ENCODE assay signal across 12 cellular contexts in the genomic region with DNA sequence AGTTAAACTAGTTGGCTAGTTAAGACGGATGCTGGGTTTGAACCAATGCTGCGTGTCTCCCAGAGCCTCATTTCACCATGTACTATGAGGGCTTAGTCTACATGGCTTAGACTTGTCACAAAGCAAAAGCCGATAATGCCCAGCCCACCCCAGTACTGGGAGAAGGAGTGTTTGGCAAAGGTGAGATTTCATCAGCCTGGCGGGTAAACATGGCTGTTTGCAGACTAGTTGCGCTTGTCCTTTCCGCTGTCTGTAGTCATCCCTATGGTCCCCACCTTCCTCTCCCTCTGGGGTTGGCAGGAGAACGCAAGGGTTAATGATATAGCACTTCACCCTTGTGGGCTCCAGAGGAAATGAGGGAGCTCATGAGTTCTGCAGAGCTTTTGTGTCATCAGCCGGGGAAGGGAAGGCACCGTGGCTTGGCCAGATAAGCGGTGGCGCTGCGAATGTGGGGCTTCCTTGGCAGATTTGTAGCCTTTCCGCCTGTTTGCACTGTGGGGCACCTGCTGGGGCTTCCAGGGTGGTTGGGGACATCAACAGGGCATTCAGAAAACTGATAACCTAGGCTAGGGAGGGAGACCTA. TPM values are rescaled to one million over a fixed set of nuclear protein-coding genes. Genes with fewer than 3 reads are reported as not detected.
A peak's percentile ranks its signal among the peaks of the same experiment; 100 is the strongest.
DNase-seq lines count a peak whose midpoint lies in the region; ATAC-seq, FAIRE-seq and TF ChIP-seq lines count a peak whose summit lies in the region.
"Had no signal": no experiment of that assay in that cellular context is flagged by ENCODE, and none has a peak within 500 bp of the region (broad histone marks: within the 10 kb centered on the region; RNA-seq: fewer than 3 reads in every experiment).

No MANE protein-coding gene starts in this region.

- peaks cover 17% of the 10 kb centered on the region for H3K79me2 ChIP-seq in endothelial cell of umbilical vein (ENCODE audit: control insufficient read depth, insufficient read depth, low read length)

- TF ChIP-seq CTCF in RWPE1 (conservative IDR thresholded peaks at IDR 0.05; ENCODE audit: low read depth) (no peak), endothelial cell of umbilical vein (IDR thresholded peaks at IDR 0.05; ENCODE audit: extremely low read depth in 1 of 2, insufficient read depth in 1 of 2, low read depth in 1 of 2, low read length in 2 of 2) (no peak), transverse colon (IDR thresholded peaks at IDR 0.05) (no peak)

- WGBS in transverse colon (ENCODE audit: low coverage in 1 of 2), 2 donors: 74% methylated on average over 13 of the region's 13 CpGs; no CpG with 5 or more reads in 1 of the 2 donors

- FAIRE-seq in endothelial cell of umbilical vein (lab: Jason Lieb, UNC): peak; percentile 80

- dilution Hi-C loops in endothelial cell of umbilical vein (cut with MboI; ENCODE audit: extremely low pct_ligation_motif_present, low sequenced_read_pairs): no loop called here

- no peak overlapping the region for H3K4me3 Mint-ChIP-seq in activated naive CD4-positive, alpha-beta T cell treated with anti-CD3 and anti-CD28 coated beads for 36 hours

- TF ChIP-seq EP300 in transverse colon (IDR thresholded peaks at IDR 0.05; ENCODE audit: low read depth): no peak

- no peaks in the 10 kb centered on the region for H4K20me1 ChIP-seq in endothelial cell of umbilical vein (replicated peaks; ENCODE audit: control insufficient read depth, extremely low read depth, insufficient read depth, low read length)

- intact Hi-C loops in activated naive CD4-positive, alpha-beta T cell treated with anti-CD3 and anti-CD28 coated beads for 36 hours (cut with micrococcal nuclease): no loop called here
- intact Hi-C loops in endothelial cell of umbilical vein (cut with micrococcal nuclease) (no loop called here), transverse colon (cut with DNase I; ENCODE audit: low total_unique reads) (no loop called here)

- ATAC-seq in HG02571 (IDR thresholded peaks at IDR 0.05; ENCODE audit: unreplicated experiment): no peak
- ATAC-seq in GM18873 (IDR thresholded peaks at IDR 0.05; ENCODE audit: low FRiP score, unreplicated experiment): no peak

- POLR2A ChIA-PET in RWPE1 (lab: Yijun Ruan, JAX; ENCODE audit: low non-redundant PET) (no interaction called here), endothelial cell of umbilical vein (lab: Charles Lee) (no interaction called here)

- CTCF ChIA-PET in activated naive CD4-positive, alpha-beta T cell treated with anti-CD3 and anti-CD28 coated beads for 36 hours (lab: Charles Lee): no interaction called here
- CTCF ChIA-PET in RWPE1 (lab: Yijun Ruan, JAX): interaction anchor here (0.8 kb wide), 1 partner anchor 231 kb away, joined by 3 read pairs; no protein-coding TSS in a partner anchor
- CTCF ChIA-PET in endothelial cell of umbilical vein (lab: Charles Lee): interaction anchor here (0.7 to 6.8 kb wide), 6 partner anchors 9 to 231 kb away, joined by 3 to 50 read pairs (median 4); no protein-coding TSS in a partner anchor

- H3K4me1 ChIP-seq in endothelial cell of umbilical vein (ENCODE audit: control insufficient read depth, extremely low read depth, insufficient read depth, low read length): peaks cover 37% of the 10 kb centered on the region
- H3K4me1 ChIP-seq in transverse colon: peaks cover 22 to 31% (median 26%) of the 10 kb centered on the region in 4 donors

- no peak overlapping the region for H3K9ac ChIP-seq in endothelial cell of umbilical vein (replicated peaks; ENCODE audit: extremely low read depth, insufficient read depth, low read length)

- H3K4me1 Mint-ChIP-seq in activated naive CD4-positive, alpha-beta T cell treated with anti-CD3 and anti-CD28 coated beads for 36 hours (ENCODE audit: low read depth): peaks cover 19% of the 10 kb centered on the region

- H3K4me3 ChIP-seq in endothelial cell of umbilical vein (replicated peaks in 1 of 3; ENCODE audit: insufficient read depth in 1 of 3, low read depth in 1 of 3, low read length in 3 of 3) (no peak overlapping the region), transverse colon (no peak overlapping the region)

- no peak overlapping the region for H3K27ac Mint-ChIP-seq in activated naive CD4-positive, alpha-beta T cell treated with anti-CD3 and anti-CD28 coated beads for 36 hours

- H3K36me3 Mint-ChIP-seq in activated naive CD4-positive, alpha-beta T cell treated with anti-CD3 and anti-CD28 coated beads for 36 hours (ENCODE audit: low read depth): peaks cover 1% of the 10 kb centered on the region

- TF ChIP-seq POLR2A in endothelial cell of umbilical vein (IDR thresholded peaks at IDR 0.05; ENCODE audit: low read depth, low read length) (no peak), transverse colon (IDR thresholded peaks at IDR 0.05) (no peak)

- DNase-seq in activated naive CD4-positive, alpha-beta T cell treated with anti-CD3 and anti-CD28 coated beads for 36 hours: peak; percentile 30
- DNase-seq in activated naive CD4-positive, alpha-beta T cell (lab: John Stamatoyannopoulos, UW): no peak
- no peak for DNase-seq in RWPE1 (ENCODE audit: low spot score)
- DNase-seq in endothelial cell of umbilical vein (ENCODE audit: low read depth, low spot score): peak; percentile 64
- DNase-seq in transverse colon: no peak
- no peak for DNase-seq in D341Med (ENCODE audit: low spot score)
- DNase-seq: glutamatergic neuron; NCI-H524 treated with DMSO at 0.1 percent for 48 hours; stimulated activated CD4-positive, alpha-beta T cell treated with anti-CD3 and anti-CD28 coated beads, Interleukin-4, amount 100 ng/mL, for 4 hours had no signal

- H3K9me1 ChIP-seq in endothelial cell of umbilical vein (replicated peaks; ENCODE audit: control insufficient read depth, extremely low read depth, insufficient read depth, low read length): no peaks in the 10 kb centered on the region

- no TSS peak for BruUV-seq in endothelial cell of umbilical vein (replicated peaks; lab: Mats Ljungman, UMichigan)

- H3K9me3 ChIP-seq in endothelial cell of umbilical vein (replicated peaks; ENCODE audit: control insufficient read depth, insufficient read depth, low read length) (no peaks in the 10 kb centered on the region), transverse colon (no peaks in the 10 kb centered on the region)

- H3K27ac ChIP-seq in RWPE1: peak overlapping the region; percentile 74
- H3K27ac ChIP-seq in endothelial cell of umbilical vein (ENCODE audit: insufficient read depth, low read depth, low read length): peak overlapping the region; percentile 1
- H3K27ac ChIP-seq in transverse colon: peak overlapping the region; percentile 45 to 54 (median 51)
- H3K27ac ChIP-seq: HL-60 had no signal

- H3K4me2 ChIP-seq in endothelial cell of umbilical vein (ENCODE audit: insufficient read depth, low read length): peak overlapping the region; percentile 54

- H2AFZ ChIP-seq in endothelial cell of umbilical vein (ENCODE audit: low read depth, low read length): peak overlapping the region; percentile 4

- H3K27me3 ChIP-seq in endothelial cell of umbilical vein (ENCODE audit: control insufficient read depth in 2 of 2, insufficient read depth in 2 of 2, low read length in 2 of 2) (no peaks in the 10 kb centered on the region), transverse colon (no peaks in the 10 kb centered on the region)

- H3K27me3 Mint-ChIP-seq in activated naive CD4-positive, alpha-beta T cell treated with anti-CD3 and anti-CD28 coated beads for 36 hours (ENCODE audit: low read depth): peaks cover 6% of the 10 kb centered on the region

- in situ Hi-C loops in transverse colon (cut with MboI; ENCODE audit: low pct_ligation_motif_present in 1 of 4, low pct_unique_long_range_greater_than_20kb in 1 of 4, low sequenced_read_pairs in 3 of 4): no loop called here

- no peaks in the 10 kb centered on the region for H3K9me3 Mint-ChIP-seq in activated naive CD4-positive, alpha-beta T cell treated with anti-CD3 and anti-CD28 coated beads for 36 hours

- no peaks in the 10 kb centered on the region for H3K36me3 ChIP-seq in endothelial cell of umbilical vein (ENCODE audit: control insufficient read depth in 2 of 2, extremely low read depth in 1 of 2, insufficient read depth in 2 of 2, low read length in 2 of 2)
- H3K36me3 ChIP-seq in transverse colon: no peaks in the 10 kb centered on the region

TF ChIP-seq in endothelial cell of umbilical vein, 7 proteins besides CTCF, POLR2A, EP300 and RAD21:
- TF ChIP-seq JUN (IDR thresholded peaks at IDR 0.05; ENCODE audit: borderline replicate concordance, insufficient read depth, insufficient read length, low read depth) (no peak), GATA2 (IDR thresholded peaks at IDR 0.05; ENCODE audit: insufficient read depth, insufficient read length, low read depth, low read length) (peak; percentile 74)
- TF ChIP-seq, protein P1, sequence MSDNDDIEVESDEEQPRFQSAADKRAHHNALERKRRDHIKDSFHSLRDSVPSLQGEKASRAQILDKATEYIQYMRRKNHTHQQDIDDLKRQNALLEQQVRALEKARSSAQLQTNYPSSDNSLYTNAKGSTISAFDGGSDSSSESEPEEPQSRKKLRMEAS (IDR thresholded peaks at IDR 0.05; ENCODE audit: insufficient read depth, insufficient read length): no peak

RNA-seq across cellular contexts. Expression of gene SOX13, which starts 29.2 kb away (rescaled TPM):
- under 1 TPM; 0.10 to 0.17 TPM for total RNA-seq in activated naive CD4-positive, alpha-beta T cell treated with anti-CD3 and anti-CD28 coated beads for 36 hours
- 38.0 and 40.8 TPM in 2 replicates for total RNA-seq in endothelial cell of umbilical vein
- 50.4 and 57.7 TPM in 2 replicates for polyA plus RNA-seq in endothelial cell of umbilical vein
- polyA plus RNA-seq in endothelial cell of umbilical vein (2011; cell fraction: cytosol; rRNA removed): 26.7 and 27.7 TPM in 2 replicates
- 90.4 and 91.7 TPM in 2 replicates for polyA plus RNA-seq in endothelial cell of umbilical vein (2011; cell fraction: nucleus; rRNA removed)
- 12.4 and 13.2 TPM in 2 replicates for polyA plus RNA-seq in endothelial cell of umbilical vein (2012)
- polyA minus RNA-seq in endothelial cell of umbilical vein: 54.1 and 56.9 TPM in 2 replicates
- polyA minus RNA-seq in endothelial cell of umbilical vein (2011; cell fraction: cytosol; rRNA and poly(A)+ RNA removed): 28.9 TPM
- polyA minus RNA-seq in endothelial cell of umbilical vein (2011; cell fraction: nucleus; rRNA and poly(A)+ RNA removed): 42.6 and 56.7 TPM in 2 replicates
- total RNA-seq in transverse colon: 10 to 100 TPM; 12.1 to 34.1 (median 33.4) TPM

RNA-seq across cellular contexts. Expression of gene ETNK2, which starts 49.7 kb away (rescaled TPM):
- total RNA-seq in activated naive CD4-positive, alpha-beta T cell treated with anti-CD3 and anti-CD28 coated beads for 36 hours: under 1 TPM; 0.77 to 0.93 TPM
- total RNA-seq in endothelial cell of umbilical vein (13.5 and 15.5 TPM in 2 replicates), transverse colon (1 to 10 TPM in 3 of 4 donors, not detected in 1; 1.9 to 3.7 (median 3.3) TPM)
- 27.5 and 32.9 TPM in 2 replicates for polyA plus RNA-seq in endothelial cell of umbilical vein
- polyA plus RNA-seq in endothelial cell of umbilical vein (2011; cell fraction: cytosol; rRNA removed): 21.2 and 23.3 TPM in 2 replicates
- polyA plus RNA-seq in endothelial cell of umbilical vein (2011; cell fraction: nucleus; rRNA removed): 12.9 and 13.5 TPM in 2 replicates
- 17.5 and 18.0 TPM in 2 replicates for polyA plus RNA-seq in endothelial cell of umbilical vein (2012)
- 37.9 and 50.1 TPM in 2 replicates for polyA minus RNA-seq in endothelial cell of umbilical vein
- not detected for polyA minus RNA-seq in endothelial cell of umbilical vein (2011; cell fraction: cytosol; rRNA and poly(A)+ RNA removed)
- polyA minus RNA-seq in endothelial cell of umbilical vein (2011; cell fraction: nucleus; rRNA and poly(A)+ RNA removed): 9.8 and 10.2 TPM in 2 replicates

Comparison
In these comparisons a context has a peak if more than half of its experiments do, and no peak if none do; other contexts are left out.
1. DNase-seq: peak in activated naive CD4-positive, alpha-beta T cell treated with anti-CD3 and anti-CD28 coated beads for 36 hours (single experiment) and endothelial cell of umbilical vein (single experiment); none in activated naive CD4-positive, alpha-beta T cell (0 of 4), RWPE1 (single experiment), transverse colon (single experiment) and D341Med (single experiment).
2. H3K27ac ChIP-seq: peak in every context shown above with its lines; median percentile 74 in RWPE1; 51 in transverse colon; 1 in endothelial cell of umbilical vein.
3. RNA of gene SOX13, which starts 29.2 kb away (total RNA-seq): 38.0 to 40.8 TPM in endothelial cell of umbilical vein and 12.1 to 34.1 TPM in transverse colon; 0.10 to 0.17 TPM in activated naive CD4-positive, alpha-beta T cell treated with anti-CD3 and anti-CD28 coated beads for 36 hours; every median in the first group is over 10 times any median in the second.